In genomic region chr2:27306657-27307544, GRCh38 we compare ENCODE assay signal across 10 cellular contexts. TPM values are rescaled to one million over a fixed set of nuclear protein-coding genes. Genes with fewer than 3 reads are reported as not detected.
DNase-seq lines count a peak whose midpoint lies in the region; ATAC-seq and FAIRE-seq lines count a peak whose summit lies in the region.
"Had no signal": no experiment of that assay in that cellular context is flagged by ENCODE, and none has a peak within 500 bp of the region (broad histone marks: within the 10 kb centered on the region; RNA-seq: fewer than 3 reads in every experiment).

No MANE protein-coding gene starts in this region.

- peak overlapping the region; percentile 55 for H3K4me3 Mint-ChIP-seq in stimulated activated effector memory CD8-positive, alpha-beta T cell treated with anti-CD3 and anti-CD28 coated beads, Interleukin-12 subunit alpha, Interleukin-12 subunit beta, amount 100 ng/mL, for 72 hours

- peaks cover 12% of the 10 kb centered on the region for H3K4me1 Mint-ChIP-seq in stimulated activated effector memory CD8-positive, alpha-beta T cell treated with anti-CD3 and anti-CD28 coated beads, Interleukin-12 subunit alpha, Interleukin-12 subunit beta, amount 100 ng/mL, for 72 hours

- peaks cover 6 to 14% of the 10 kb centered on the region in 2 donors for H3K27me3 ChIP-seq in small intestine (ENCODE audit: control insufficient read depth in 2 of 2, insufficient read depth in 2 of 2, low read length in 2 of 2)

- H3K4me1 ChIP-seq in small intestine (ENCODE audit: control insufficient read depth in 2 of 2, insufficient read depth in 1 of 2, low read depth in 1 of 2, low read length in 1 of 2): peaks cover 0 to 2% of the 10 kb centered on the region in 2 donors

- peaks cover 19% of the 10 kb centered on the region for H3K36me3 Mint-ChIP-seq in stimulated activated effector memory CD8-positive, alpha-beta T cell treated with anti-CD3 and anti-CD28 coated beads, Interleukin-12 subunit alpha, Interleukin-12 subunit beta, amount 100 ng/mL, for 72 hours

- no peak overlapping the region for H3K27ac Mint-ChIP-seq in stimulated activated effector memory CD8-positive, alpha-beta T cell treated with anti-CD3 and anti-CD28 coated beads, Interleukin-12 subunit alpha, Interleukin-12 subunit beta, amount 100 ng/mL, for 72 hours

- peak; percentile 38 for DNase-seq in NCI-H748 (lab: John Stamatoyannopoulos, UW; ENCODE audit: unreplicated experiment)
- DNase-seq in NCI-H748 treated with DMSO at 0.1 percent for 48 hours (lab: John Stamatoyannopoulos, UW): no peak
- peak; percentile 74 for DNase-seq in activated CD8-positive, alpha-beta memory T cell treated with anti-CD3 and anti-CD28 coated beads, Interleukin-2, amount 50 U/mL, for 48 hours
- peak; percentile 15 to 63 for DNase-seq in stimulated activated effector memory CD8-positive, alpha-beta T cell treated with anti-CD3 and anti-CD28 coated beads, Interleukin-12 subunit alpha, Interleukin-12 subunit beta, amount 100 ng/mL, for 72 hours (ENCODE audit: low spot score in 2 of 2)
- no peak for DNase-seq in small intestine
- no peak for DNase-seq in frontal cortex (ENCODE audit: low spot score in 2 of 2)
- no peak for DNase-seq in NCI-H510A (lab: John Stamatoyannopoulos, UW)

- WGBS in small intestine, 3 donors: 3 to 6% (median 5%) methylated on average over 52 to 60 of the region's 60 CpGs

- no peak overlapping the region for H3K27ac ChIP-seq in small intestine (ENCODE audit: low read depth in 1 of 2, low read length in 1 of 2)
- H3K27ac ChIP-seq: neutrophil, upper lobe of left lung had no signal

- H3K9me3 Mint-ChIP-seq in stimulated activated effector memory CD8-positive, alpha-beta T cell treated with anti-CD3 and anti-CD28 coated beads, Interleukin-12 subunit alpha, Interleukin-12 subunit beta, amount 100 ng/mL, for 72 hours: no peaks in the 10 kb centered on the region

- peaks cover 0 to 2% of the 10 kb centered on the region in 2 donors for H3K36me3 ChIP-seq in small intestine (ENCODE audit: control insufficient read depth in 2 of 2, insufficient read depth in 2 of 2, low read length in 2 of 2)

- peak overlapping the region; percentile 50 for H3K4me3 ChIP-seq in iPS-18c (ENCODE audit: insufficient read depth, low read depth, low read length)
- peak overlapping the region in 1 of 2 donors; percentile 21 for H3K4me3 ChIP-seq in small intestine (ENCODE audit: low read depth in 1 of 2, low read length in 2 of 2)

- peak; percentile 61 for ATAC-seq in stimulated activated effector memory CD8-positive, alpha-beta T cell treated with anti-CD3 and anti-CD28 coated beads, Interleukin-12 subunit alpha, Interleukin-12 subunit beta, amount 100 ng/mL, for 72 hours

- H3K9me3 ChIP-seq in iPS-18c (ENCODE audit: control insufficient read depth, insufficient read depth, low read length) (no peaks in the 10 kb centered on the region), small intestine (ENCODE audit: control insufficient read depth, low read depth) (no peaks in the 10 kb centered on the region)
- H3K9me3 ChIP-seq: neutrophil, upper lobe of left lung had no signal

- FAIRE-seq in small intestine (lab: Jason Lieb, UNC): no peak
- no peak for FAIRE-seq in frontal cortex (lab: Jason Lieb, UNC)

RNA-seq across cellular contexts. Expression of gene UCN, which starts 1.3 kb away (rescaled TPM):
- 1 to 10 TPM in 2 of 3 donors, under 1 TPM in 1; 0.76 to 8.9 (median 1.8) TPM for polyA plus RNA-seq in small intestine
- 1.2 TPM for total RNA-seq in frontal cortex

RNA-seq across cellular contexts. Expression of gene MPV17, which starts 16.0 kb away (rescaled TPM):
- 10 to 100 TPM; 27.3 to 60.4 (median 50.8) TPM for polyA plus RNA-seq in small intestine
- total RNA-seq in frontal cortex: 41.6 TPM

RNA-seq across cellular contexts. Expression of gene TRIM54, which starts 24.7 kb away (rescaled TPM):
- polyA plus RNA-seq in small intestine: 1 to 10 TPM; 1.3 to 5.4 (median 2.4) TPM
- not detected for total RNA-seq in frontal cortex

RNA-seq across cellular contexts. Expression of gene DNAJC5G, which starts 31.7 kb away (rescaled TPM):
- not detected for polyA plus RNA-seq in small intestine
- not detected for total RNA-seq in frontal cortex
- total RNA-seq: upper lobe of left lung had no signal

RNA-seq across cellular contexts. Expression of gene SLC30A3, which starts 44.1 kb away (rescaled TPM):
- polyA plus RNA-seq in small intestine: under 1 TPM in 1 of 3 donors, not detected in 2; 0.04 TPM
- 0.82 TPM for total RNA-seq in frontal cortex

Comparison
In these comparisons a context has a peak if more than half of its experiments do, and no peak if none do; other contexts are left out.
1. DNase-seq: peak in NCI-H748 (single experiment), activated CD8-positive, alpha-beta memory T cell treated with anti-CD3 and anti-CD28 coated beads, Interleukin-2, amount 50 U/mL, for 48 hours (single experiment) and stimulated activated effector memory CD8-positive, alpha-beta T cell treated with anti-CD3 and anti-CD28 coated beads, Interleukin-12 subunit alpha, Interleukin-12 subunit beta, amount 100 ng/mL, for 72 hours (2 of 2); none in NCI-H748 treated with DMSO at 0.1 percent for 48 hours (single experiment), small intestine (single experiment), frontal cortex (0 of 2) and NCI-H510A (single experiment).